Comparison of ENCODE assay signal across 8 cellular contexts in genomic region chr10:80046629-80047441, GRCh38. TPM values are rescaled to one million over a fixed set of nuclear protein-coding genes. Genes with fewer than 3 reads are reported as not detected.
A peak's percentile ranks its signal among the peaks of the same experiment; 100 is the strongest.
DNase-seq lines count a peak whose midpoint lies in the region; ATAC-seq, FAIRE-seq and TF ChIP-seq lines count a peak whose summit lies in the region.

No MANE protein-coding gene starts in this region.

- H3K27ac Mint-ChIP-seq in astrocyte (ENCODE audit: unreplicated experiment) = no peak overlapping the region

- H3K4me1 Mint-ChIP-seq in astrocyte (ENCODE audit: low read depth, unreplicated experiment) = no peaks in the 10 kb centered on the region

- WGBS in hepatocyte (ENCODE audit: low lambda C conversion rate, missing lambda C conversion rate) = 41% methylated on average over 10 of the region's 10 CpGs
- 31 to 34% (median 32%) methylated on average over 10 of the region's 10 CpGs for WGBS in small intestine, 3 donors

- no peaks in the 10 kb centered on the region for H3K36me3 Mint-ChIP-seq in astrocyte (ENCODE audit: low read depth, unreplicated experiment)

- H4K20me1 ChIP-seq in astrocyte (ENCODE audit: insufficient read depth, low read length) (no peaks in the 10 kb centered on the region), hepatocyte (ENCODE audit: insufficient read depth, poor library complexity, severe bottlenecking) (no peaks in the 10 kb centered on the region)

- in situ Hi-C loops in G401 (cut with HindIII; ENCODE audit: low sequenced_read_pairs) = no loop called here

- H3K4me3 Mint-ChIP-seq in astrocyte (ENCODE audit: unreplicated experiment) = no peak overlapping the region

- no peak overlapping the region for H2AFZ ChIP-seq in astrocyte (ENCODE audit: low read depth, low read length)
- no peak overlapping the region for H2AFZ ChIP-seq in hepatocyte

- H3K79me2 ChIP-seq in astrocyte (ENCODE audit: insufficient read depth, low read length) (no peaks in the 10 kb centered on the region), hepatocyte (no peaks in the 10 kb centered on the region)

- FAIRE-seq in astrocyte (lab: Jason Lieb, UNC) = no peak
- no peak for FAIRE-seq in small intestine (lab: Jason Lieb, UNC)

- H3K27ac ChIP-seq in astrocyte (ENCODE audit: low read depth, low read length) (no peak overlapping the region), hepatocyte (no peak overlapping the region), small intestine (ENCODE audit: low read depth in 1 of 2, low read length in 1 of 2) (no peak overlapping the region)

- no peak overlapping the region for H3K4me2 ChIP-seq in astrocyte (ENCODE audit: low read length)
- no peak overlapping the region for H3K4me2 ChIP-seq in hepatocyte

- H3K27me3 Mint-ChIP-seq in astrocyte (ENCODE audit: low read depth, unreplicated experiment) = peaks cover 15% of the 10 kb centered on the region

- H3K9me3 ChIP-seq in astrocyte (ENCODE audit: insufficient read depth, low read depth, low read length) (no peaks in the 10 kb centered on the region), hepatocyte (ENCODE audit: low read depth) (no peaks in the 10 kb centered on the region), small intestine (ENCODE audit: control insufficient read depth, low read depth) (no peaks in the 10 kb centered on the region)

- DNase-seq in G401 (ENCODE audit: low spot score) (peak; percentile 64), M059J (ENCODE audit: low read depth) (peak; percentile 59), T-helper 22 cell (ENCODE audit: low read depth) (peak; percentile 22), astrocyte (ENCODE audit: low read depth) (peak; percentile 10), hepatocyte (ENCODE audit: low spot score) (peak; percentile 90), small intestine (peak; percentile 66)

- no peak overlapping the region for H3K9ac ChIP-seq in astrocyte (ENCODE audit: low read length)

- H3K27me3 ChIP-seq in astrocyte (ENCODE audit: insufficient read depth, low read length) (no peaks in the 10 kb centered on the region), hepatocyte (no peaks in the 10 kb centered on the region), small intestine (ENCODE audit: control insufficient read depth in 2 of 2, insufficient read depth in 2 of 2, low read length in 2 of 2) (no peaks in the 10 kb centered on the region)

- no peaks in the 10 kb centered on the region for H3K36me3 ChIP-seq in astrocyte (ENCODE audit: insufficient read depth, low read length)
- no peaks in the 10 kb centered on the region for H3K36me3 ChIP-seq in hepatocyte (replicated peaks; ENCODE audit: insufficient read depth, low read depth)
- H3K36me3 ChIP-seq in small intestine (ENCODE audit: control insufficient read depth in 2 of 2, insufficient read depth in 2 of 2, low read length in 2 of 2) = no peaks in the 10 kb centered on the region

- peak; percentile 89 for TF ChIP-seq CTCF in astrocyte (IDR thresholded peaks at IDR 0.05; ENCODE audit: insufficient read depth, low read depth, low read length)
- TF ChIP-seq CTCF in hepatocyte (IDR thresholded peaks at IDR 0.05; ENCODE audit: poor library complexity) = peak; percentile 80

- H3K4me1 ChIP-seq in astrocyte (ENCODE audit: insufficient read depth, low read length) = no peaks in the 10 kb centered on the region
- no peaks in the 10 kb centered on the region for H3K4me1 ChIP-seq in hepatocyte (ENCODE audit: insufficient read depth)
- H3K4me1 ChIP-seq in small intestine (ENCODE audit: control insufficient read depth in 2 of 2, insufficient read depth in 1 of 2, low read depth in 1 of 2, low read length in 1 of 2) = no peaks in the 10 kb centered on the region

- ATAC-seq in GM21786 (IDR thresholded peaks at IDR 0.05; ENCODE audit: unreplicated experiment) = peak; percentile 79
- no peak for ATAC-seq in HG03039 (IDR thresholded peaks at IDR 0.05; ENCODE audit: unreplicated experiment)

- no peaks in the 10 kb centered on the region for H3K9me2 ChIP-seq in hepatocyte (replicated peaks; ENCODE audit: insufficient read depth)

- H3K4me3 ChIP-seq in astrocyte (ENCODE audit: insufficient read depth, low read depth, low read length) (no peak overlapping the region), hepatocyte (no peak overlapping the region), small intestine (ENCODE audit: low read depth in 1 of 2, low read length in 2 of 2) (no peak overlapping the region)

- H3K9me3 Mint-ChIP-seq in astrocyte (ENCODE audit: unreplicated experiment) = no peaks in the 10 kb centered on the region

RNA-seq across cellular contexts. Expression of gene TMEM254, which starts 31.6 kb away (rescaled TPM):
- 14.0 TPM in 2 replicates for total RNA-seq in G401 (2014; rRNA removed; shearing (Covaris generic))
- 16.9 and 20.6 TPM in 2 replicates for total RNA-seq in M059J (2014; rRNA removed; shearing (Covaris generic))
- total RNA-seq in astrocyte (14.3 and 15.1 TPM in 2 replicates), hepatocyte (17.1 and 22.1 TPM in 2 replicates)
- polyA plus RNA-seq in hepatocyte (29.6 and 33.7 TPM in 2 replicates), small intestine (10 to 100 TPM; 10.7 to 19.3 (median 15.4) TPM)

Comparison
In these comparisons a context has a peak if more than half of its experiments do, and no peak if none do; other contexts are left out.
1. DNase-seq: peak in every context shown above with its lines; median percentile 90 in hepatocyte; 66 in small intestine; 64 in G401; 59 in M059J; 22 in T-helper 22 cell; 10 in astrocyte.